ENCODE assay signal across 8 cellular contexts in the genomic region with DNA sequence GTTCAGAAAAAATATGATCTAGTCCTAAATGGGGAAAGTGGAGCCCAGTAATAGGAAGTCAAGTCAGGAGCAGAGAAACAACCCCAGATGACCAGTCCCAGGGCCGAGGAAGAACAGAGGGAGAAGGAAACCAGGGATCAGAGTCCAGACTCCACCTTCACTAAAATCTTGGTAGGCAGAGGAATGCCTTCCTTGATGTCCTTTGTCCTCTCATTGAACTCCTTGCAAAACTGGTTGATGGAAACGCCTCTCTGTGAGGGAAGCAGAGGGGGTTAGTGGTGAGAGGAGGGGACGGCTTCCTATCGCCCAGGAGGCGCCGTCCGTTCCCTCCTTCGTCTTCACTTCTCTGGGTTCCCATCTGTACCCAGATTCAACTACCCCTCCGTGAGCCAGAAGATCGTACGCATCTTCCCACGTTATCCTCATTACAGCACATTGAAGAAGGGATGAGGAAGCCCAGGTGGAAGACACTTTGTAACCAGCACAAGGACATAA. TPM values are rescaled to one million over a fixed set of nuclear protein-coding genes. Genes with fewer than 3 reads are reported as not detected.
DNase-seq lines count a peak whose midpoint lies in the region; ATAC-seq and TF ChIP-seq lines count a peak whose summit lies in the region.

No MANE protein-coding gene starts in this region.

- POLR2A ChIA-PET in A673 (lab: Charles Lee; ENCODE audit: low non-redundant PET), result no interaction called here

- H3K27ac ChIP-seq in A673 (ENCODE audit: low read depth, low read length, poor library complexity, severe bottlenecking) (peak overlapping the region; percentile 85), HL-60 (replicated peaks) (peak overlapping the region; percentile 95), breast epithelium (peak overlapping the region; percentile 86 to 90)

- DNase-seq in A673 (ENCODE audit: low spot score) (no peak), HL-60 (ENCODE audit: low read depth in 1 of 2, low spot score in 1 of 2) (peak in 1 of 2 experiments; percentile 6), breast epithelium (ENCODE audit: low spot score in 2 of 2) (no peak), mucosa of descending colon (no peak), COLO668 (lab: John Stamatoyannopoulos, UW; ENCODE audit: unreplicated experiment) (no peak), dermis blood vessel endothelial cell (no peak), NCI-H774 (lab: John Stamatoyannopoulos, UW) (no peak)
- no peak for DNase-seq in activated CD4-positive, CD25-positive, alpha-beta regulatory T cell treated with anti-CD3 and anti-CD28 coated beads, Interleukin-2, amount 50 U/mL, for 72 hours

- CTCF ChIA-PET in A673 (lab: Charles Lee), result interaction anchor here (0.5 to 1.5 kb wide), 3 partner anchors 17 to 240 kb away, joined by 4 to 8 read pairs (median 5); partner anchors contain the start of gene NPAS4

- H3K36me3 ChIP-seq in A673 (ENCODE audit: insufficient read depth, low read length, poor library complexity, severe bottlenecking), result peaks cover 25% of the 10 kb centered on the region
- no peaks in the 10 kb centered on the region for H3K36me3 ChIP-seq in breast epithelium
- no peaks in the 10 kb centered on the region for H3K36me3 ChIP-seq in mucosa of descending colon (ENCODE audit: low read depth)

- no peak for TF ChIP-seq CTCF in A673 (conservative IDR thresholded peaks at IDR 0.05; ENCODE audit: low read depth, low read length)
- no peak for TF ChIP-seq CTCF in HL-60 (IDR thresholded peaks at IDR 0.05; ENCODE audit: insufficient read depth, low read length)
- TF ChIP-seq CTCF in breast epithelium (IDR thresholded peaks at IDR 0.05), result no peak
- TF ChIP-seq CTCF in mucosa of descending colon (IDR thresholded peaks at IDR 0.05), result no peak

- no peaks in the 10 kb centered on the region for H3K9me3 ChIP-seq in A673 (ENCODE audit: low read depth, low read length, poor library complexity, severe bottlenecking)
- peaks cover under 1% of the 10 kb centered on the region in 2 donors for H3K9me3 ChIP-seq in breast epithelium
- peaks cover 1% of the 10 kb centered on the region for H3K9me3 ChIP-seq in mucosa of descending colon

- intact Hi-C loops in A673 (cut with micrococcal nuclease; ENCODE audit: unreplicated experiment), result loop anchor here (2.0 to 5.0 kb wide), 2 partner anchors 29 to 51 kb away; no protein-coding TSS in a partner anchor
- intact Hi-C loops in breast epithelium (cut with DNase I; ENCODE audit: low total_unique reads), result no loop called here
- intact Hi-C loops in mucosa of descending colon (cut with DNase I, micrococcal nuclease), result no loop called here

- BruUV-seq in A673 (replicated peaks; lab: Mats Ljungman, UMichigan), result no TSS peak

- TF ChIP-seq POLR2A in breast epithelium (IDR thresholded peaks at IDR 0.05), result no peak

- H3K4me1 ChIP-seq in A673 (ENCODE audit: insufficient read depth, low read length, poor library complexity, severe bottlenecking) (peaks cover 4% of the 10 kb centered on the region), breast epithelium (peaks cover 0 to 6% of the 10 kb centered on the region in 2 donors), mucosa of descending colon (ENCODE audit: low read depth) (no peaks in the 10 kb centered on the region)

- peak; percentile 33 for ATAC-seq in mucosa of descending colon

- H3K4me3 ChIP-seq in A673 (ENCODE audit: low read depth, low read length, poor library complexity, severe bottlenecking) (peak overlapping the region; percentile 66), HL-60 (replicated peaks; ENCODE audit: insufficient read depth, low read length) (peak overlapping the region; percentile 57), breast epithelium (peak overlapping the region; percentile 71 to 85 (median 73)), mucosa of descending colon (peak overlapping the region; percentile 71)

- H3K27me3 ChIP-seq in A673 (replicated peaks; ENCODE audit: insufficient read depth, low read depth, low read length, poor library complexity) (no peaks in the 10 kb centered on the region), HL-60 (ENCODE audit: insufficient read depth, poor library complexity, severe bottlenecking) (no peaks in the 10 kb centered on the region), breast epithelium (no peaks in the 10 kb centered on the region)

RNA-seq across cellular contexts. Expression of gene MRPL11, which starts 0.6 kb away (rescaled TPM):
- total RNA-seq in A673 (2021) (96.5 and 97.9 TPM in 2 replicates), breast epithelium (10 to 100 TPM; 33.1 to 42.3 (median 36.8) TPM), mucosa of descending colon (10 to 100 TPM; 43.7 to 64.9 (median 46.6) TPM), dermis blood vessel endothelial cell (40.7 and 61.1 TPM in 2 replicates)

RNA-seq across cellular contexts. Expression of gene NPAS4, which starts 17.2 kb away (rescaled TPM):
- total RNA-seq in A673 (2021) (not detected in 2 replicates), breast epithelium (not detected), mucosa of descending colon (1 to 10 TPM in 1 of 3 donors, not detected in 2; 5.6 TPM), dermis blood vessel endothelial cell (not detected in 2 replicates)

RNA-seq across cellular contexts. Expression of gene PELI3, which starts 28.6 kb away (rescaled TPM):
- total RNA-seq in A673 (2021) (15.4 and 18.5 TPM in 2 replicates), breast epithelium (10 to 100 TPM; 16.0 to 20.0 (median 18.6) TPM), mucosa of descending colon (10 to 100 TPM in 1 of 3 donors, 1 to 10 TPM in 2; 2.8 to 25.5 (median 3.6) TPM), dermis blood vessel endothelial cell (3.7 and 4.9 TPM in 2 replicates)

RNA-seq across cellular contexts. Expression of gene DPP3, which starts 42.2 kb away (rescaled TPM):
- total RNA-seq in A673 (2021) (83.3 and 93.3 TPM in 2 replicates), breast epithelium (10 to 100 TPM; 16.5 to 24.3 (median 16.7) TPM), mucosa of descending colon (10 to 100 TPM; 37.9 to 92.2 (median 75.5) TPM), dermis blood vessel endothelial cell (50.5 and 71.7 TPM in 2 replicates)
